ENCODE assay signal across 7 cellular contexts in the genomic region with DNA sequence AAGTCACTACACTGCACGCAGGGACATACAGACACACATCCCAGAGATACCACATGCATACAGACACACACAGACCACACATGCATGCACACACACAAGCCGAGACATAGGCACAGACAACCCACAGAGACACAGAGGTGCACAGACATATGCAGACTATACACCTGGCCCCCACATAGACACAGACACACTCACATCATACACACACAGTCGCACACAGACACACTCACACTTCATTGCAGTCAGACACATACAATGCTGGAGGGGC. TPM values are rescaled to one million over a fixed set of nuclear protein-coding genes. Genes with fewer than 3 reads are reported as not detected.
DNase-seq lines count a peak whose midpoint lies in the region; ATAC-seq, FAIRE-seq and TF ChIP-seq lines count a peak whose summit lies in the region.

No MANE protein-coding gene starts in this region.

- no peaks in the 10 kb centered on the region for H3K36me3 Mint-ChIP-seq in activated T-helper 1 cell treated with anti-CD3 and anti-CD28 coated beads, Interleukin-12 subunit alpha, Interleukin-12 subunit beta, Interleukin-2, Interleukin-4 antibody, amounts not matched to agents 30 ng/mL and 10 ng/mL and 1 ng/mL, durations not matched to agents 14 hours and 24 hours and 36 hours (ENCODE audit: low read depth)

- H3K9me3 Mint-ChIP-seq in activated T-helper 1 cell treated with anti-CD3 and anti-CD28 coated beads, Interleukin-12 subunit alpha, Interleukin-12 subunit beta, Interleukin-2, Interleukin-4 antibody, amounts not matched to agents 30 ng/mL and 10 ng/mL and 1 ng/mL, durations not matched to agents 14 hours and 24 hours and 36 hours, result peaks cover 2% of the 10 kb centered on the region

- H3K9me3 ChIP-seq in keratinocyte (ENCODE audit: control insufficient read depth, low read depth, low read length) (peaks cover 2% of the 10 kb centered on the region), stomach smooth muscle (ENCODE audit: control insufficient read depth in 2 of 2, low read length in 2 of 2) (no peaks in the 10 kb centered on the region)

- no peak overlapping the region for H3K27ac ChIP-seq in keratinocyte (ENCODE audit: control insufficient read depth, insufficient read depth, low read length)
- H3K27ac ChIP-seq in stomach smooth muscle (ENCODE audit: low read length), result peak overlapping the region; percentile 37

- TF ChIP-seq POLR2A in H54 (IDR thresholded peaks at IDR 0.05; ENCODE audit: low read depth, low read length), result no peak

- ATAC-seq in HG02884 (IDR thresholded peaks at IDR 0.05; ENCODE audit: unreplicated experiment), result peak; percentile 19

- H3K4me1 Mint-ChIP-seq in activated T-helper 1 cell treated with anti-CD3 and anti-CD28 coated beads, Interleukin-12 subunit alpha, Interleukin-12 subunit beta, Interleukin-2, Interleukin-4 antibody, amounts not matched to agents 30 ng/mL and 10 ng/mL and 1 ng/mL, durations not matched to agents 14 hours and 24 hours and 36 hours (ENCODE audit: low read depth), result peaks cover 8% of the 10 kb centered on the region

- H3K9ac ChIP-seq in keratinocyte (ENCODE audit: control insufficient read depth, extremely low read depth, insufficient read depth, low read length) (peak overlapping the region; percentile 86), stomach smooth muscle (ENCODE audit: low read length in 2 of 2) (peak overlapping the region; percentile 50 to 60)

- peaks cover 36% of the 10 kb centered on the region for H3K4me1 ChIP-seq in keratinocyte (ENCODE audit: control insufficient read depth, extremely low read depth, insufficient read depth, low read length)
- peaks cover 32% of the 10 kb centered on the region for H3K4me1 ChIP-seq in stomach smooth muscle (ENCODE audit: control insufficient read depth, insufficient read depth, low read length)

- H3K27ac Mint-ChIP-seq in activated T-helper 1 cell treated with anti-CD3 and anti-CD28 coated beads, Interleukin-12 subunit alpha, Interleukin-12 subunit beta, Interleukin-2, Interleukin-4 antibody, amounts not matched to agents 30 ng/mL and 10 ng/mL and 1 ng/mL, durations not matched to agents 14 hours and 24 hours and 36 hours, result no peak overlapping the region

- dilution Hi-C loops in keratinocyte (cut with MboI; ENCODE audit: extremely low pct_ligation_motif_present, low sequenced_read_pairs), result no loop called here

- H3K4me3 Mint-ChIP-seq in activated T-helper 1 cell treated with anti-CD3 and anti-CD28 coated beads, Interleukin-12 subunit alpha, Interleukin-12 subunit beta, Interleukin-2, Interleukin-4 antibody, amounts not matched to agents 30 ng/mL and 10 ng/mL and 1 ng/mL, durations not matched to agents 14 hours and 24 hours and 36 hours, result peak overlapping the region; percentile 56

- TF ChIP-seq CTCF in keratinocyte (optimal IDR thresholded peaks at IDR 0.05 in 1 of 3, IDR thresholded peaks at IDR 0.05 in 1 of 3, conservative IDR thresholded peaks at IDR 0.05 in 1 of 3; ENCODE audit: extremely low read depth in 1 of 3, insufficient read depth in 2 of 3, low read length in 3 of 3), result no peak

- H3K4me2 ChIP-seq in keratinocyte (ENCODE audit: control insufficient read depth, extremely low read depth, insufficient read depth, low read depth, low read length), result peak overlapping the region; percentile 63

- no peaks in the 10 kb centered on the region for H3K27me3 ChIP-seq in keratinocyte (ENCODE audit: control insufficient read depth, extremely low read depth, insufficient read depth, low read length)
- H3K27me3 ChIP-seq in stomach smooth muscle (ENCODE audit: control insufficient read depth in 1 of 2, insufficient read depth in 2 of 2, low read length in 2 of 2), result no peaks in the 10 kb centered on the region

- intact Hi-C loops in activated T-helper 1 cell treated with anti-CD3 and anti-CD28 coated beads, Interleukin-12 subunit alpha, Interleukin-12 subunit beta, Interleukin-2, Interleukin-4 antibody, amounts not matched to agents 30 ng/mL and 10 ng/mL and 1 ng/mL, durations not matched to agents 14 hours and 24 hours and 36 hours (cut with micrococcal nuclease), result no loop called here

- peaks cover 43% of the 10 kb centered on the region for H3K27me3 Mint-ChIP-seq in activated T-helper 1 cell treated with anti-CD3 and anti-CD28 coated beads, Interleukin-12 subunit alpha, Interleukin-12 subunit beta, Interleukin-2, Interleukin-4 antibody, amounts not matched to agents 30 ng/mL and 10 ng/mL and 1 ng/mL, durations not matched to agents 14 hours and 24 hours and 36 hours (ENCODE audit: insufficient read depth)

- no peaks in the 10 kb centered on the region for H3K9me1 ChIP-seq in keratinocyte (ENCODE audit: control insufficient read depth, extremely low read depth, insufficient read depth, low read length)

- H3K4me3 ChIP-seq in keratinocyte (ENCODE audit: control insufficient read depth in 2 of 3, extremely low read depth in 1 of 3, insufficient read depth in 2 of 3, low read depth in 1 of 3, low read length in 3 of 3), result peak overlapping the region in 2 of 3 experiments; percentile 22
- H3K4me3 ChIP-seq in stomach smooth muscle (ENCODE audit: low read length in 2 of 2), result peak overlapping the region; percentile 79 to 92

- H3K79me2 ChIP-seq in keratinocyte (ENCODE audit: control insufficient read depth, insufficient read depth, low read length), result no peaks in the 10 kb centered on the region

- FAIRE-seq in keratinocyte (lab: Jason Lieb, UNC) (no peak), H54 (lab: Jason Lieb, UNC) (no peak)

- no peaks in the 10 kb centered on the region for H4K20me1 ChIP-seq in keratinocyte (ENCODE audit: control insufficient read depth, extremely low read depth, insufficient read depth, low read length)

- no peaks in the 10 kb centered on the region for H3K36me3 ChIP-seq in keratinocyte (ENCODE audit: control insufficient read depth in 2 of 2, extremely low read depth in 1 of 2, insufficient read depth in 2 of 2, low read length in 2 of 2)
- H3K36me3 ChIP-seq in stomach smooth muscle (ENCODE audit: control insufficient read depth in 2 of 2, insufficient read depth in 2 of 2, low read length in 2 of 2), result peaks cover 0 to 5% of the 10 kb centered on the region in 2 donors

- DNase-seq in activated T-helper 1 cell treated with anti-CD3 and anti-CD28 coated beads, Interleukin-12 subunit alpha, Interleukin-12 subunit beta, Interleukin-2, Interleukin-4 antibody, amounts not matched to agents 30 ng/mL and 10 ng/mL and 1 ng/mL, durations not matched to agents 14 hours and 24 hours and 36 hours (ENCODE audit: low spot score), result no peak
- DNase-seq in keratinocyte (ENCODE audit: low read depth, low spot score) (no peak), EL (no peak), H54 (ENCODE audit: insufficient read length, low spot score) (no peak), NCI-H2081 treated with DMSO at 0.1 percent for 48 hours (lab: John Stamatoyannopoulos, UW) (no peak)

- H2AFZ ChIP-seq in keratinocyte (ENCODE audit: control insufficient read depth, low read length), result peak overlapping the region; percentile 88

RNA-seq across cellular contexts. Expression of a gene that starts 1.2 kb away (rescaled TPM):
- total RNA-seq in activated T-helper 1 cell treated with anti-CD3 and anti-CD28 coated beads, Interleukin-12 subunit alpha, Interleukin-12 subunit beta, Interleukin-2, Interleukin-4 antibody, amounts not matched to agents 30 ng/mL and 10 ng/mL and 1 ng/mL, durations not matched to agents 14 hours and 24 hours and 36 hours, result 2.2 and 2.5 TPM in 2 replicates
- 13.4 to 34.2 TPM (median 17.8 TPM) in 3 replicates for polyA plus RNA-seq in keratinocyte
- 19.3 TPM for polyA plus RNA-seq in keratinocyte (2011; ENCODE audit: low read depth)
- 16.9 and 24.8 TPM in 2 replicates for polyA plus RNA-seq in keratinocyte (2011; cell fraction: cytosol; rRNA removed)
- 12.6 and 17.6 TPM in 2 replicates for polyA plus RNA-seq in keratinocyte (2011; cell fraction: nucleus; rRNA removed)
- 29.2 and 40.4 TPM in 2 replicates for polyA plus RNA-seq in keratinocyte (2012; ENCODE audit: low replicate concordance)
- polyA minus RNA-seq in keratinocyte, result 17.5 to 81.4 TPM (median 21.8 TPM) in 3 replicates
- 23.8 TPM for polyA minus RNA-seq in keratinocyte (2011; cell fraction: cytosol; rRNA and poly(A)+ RNA removed)
- polyA minus RNA-seq in keratinocyte (2011; cell fraction: nucleus; rRNA and poly(A)+ RNA removed), result 12.9 and 15.9 TPM in 2 replicates
